ENCODE assay signal across 18 cellular contexts in genomic region chr17:58369214-58370031, GRCh38. TPM values are rescaled to one million over a fixed set of nuclear protein-coding genes. Genes with fewer than 3 reads are reported as not detected.
DNase-seq lines count a peak whose midpoint lies in the region; ATAC-seq, FAIRE-seq and TF ChIP-seq lines count a peak whose summit lies in the region.
"Had no signal": no experiment of that assay in that cellular context is flagged by ENCODE, and none has a peak within 500 bp of the region (broad histone marks: within the 10 kb centered on the region; RNA-seq: fewer than 3 reads in every experiment).

No MANE protein-coding gene starts in this region.

- TF ChIP-seq POLR2A in GM12891 (IDR thresholded peaks at IDR 0.05; ENCODE audit: low read depth, low read length): 0 out of 2 replicates have a peak, but pooled peaks have one; percentile 23
- TF ChIP-seq POLR2A in Peyer's patch (IDR thresholded peaks at IDR 0.05): no peak

- no peak overlapping the region for H2BK12ac ChIP-seq in neuronal stem cell (ENCODE audit: low read length)

- H3K4me1 ChIP-seq in Peyer's patch (peaks cover 0 to 58% (median 8%) of the 10 kb centered on the region in 4 donors), hepatocyte (ENCODE audit: insufficient read depth) (peaks cover 41% of the 10 kb centered on the region), neuronal stem cell (ENCODE audit: control insufficient read depth in 2 of 2, insufficient read depth in 1 of 2, low read depth in 1 of 2, low read length in 2 of 2) (peaks cover 4 to 11% of the 10 kb centered on the region in 2 donors)

- H3K79me1 ChIP-seq in neuronal stem cell (ENCODE audit: low read depth, low read length): no peaks in the 10 kb centered on the region

- H3K23ac ChIP-seq in neuronal stem cell (ENCODE audit: low read depth, low read length, poor library complexity): no peak overlapping the region

- H3K79me2 ChIP-seq in hepatocyte: peaks cover 55% of the 10 kb centered on the region

- no peak overlapping the region for H2BK120ac ChIP-seq in neuronal stem cell (ENCODE audit: low read depth, low read length)

- H3K36me3 ChIP-seq in Peyer's patch (no peaks in the 10 kb centered on the region), hepatocyte (replicated peaks; ENCODE audit: insufficient read depth, low read depth) (no peaks in the 10 kb centered on the region), neuronal stem cell (replicated peaks in 1 of 2; ENCODE audit: control insufficient read depth in 2 of 2, insufficient read depth in 2 of 2, low read length in 2 of 2) (no peaks in the 10 kb centered on the region)
- H3K36me3 ChIP-seq: thoracic aorta had no signal

- no peak overlapping the region for H3K4ac ChIP-seq in neuronal stem cell (ENCODE audit: low read length)

- H3K9ac ChIP-seq in neuronal stem cell (ENCODE audit: low read depth, low read length, poor library complexity): peak overlapping the region; percentile 79
- H3K9ac ChIP-seq: parathyroid adenoma had no signal

- H2AK5ac ChIP-seq in neuronal stem cell (ENCODE audit: low read depth, low read length): no peak overlapping the region

- no peak overlapping the region for H3K4me3 ChIP-seq in Peyer's patch
- no peak overlapping the region for H3K4me3 ChIP-seq in hepatocyte
- no peak overlapping the region for H3K4me3 ChIP-seq in neuronal stem cell (ENCODE audit: low read length in 2 of 2)
- H3K4me3 ChIP-seq: thoracic aorta had no signal

- no peak overlapping the region for H2BK5ac ChIP-seq in neuronal stem cell (ENCODE audit: low read length)

- 69% methylated on average over 5 of the region's 5 CpGs for WGBS in hepatocyte (ENCODE audit: low lambda C conversion rate, missing lambda C conversion rate)
- no CpG with 5 or more reads among the region's 5 CpGs for WGBS in neuronal stem cell (ENCODE audit: extremely low coverage in 2 of 2, insufficient read length in 2 of 2, insufficient replicate concordance in 1 of 2), 2 donors

- no peak overlapping the region for H3K18ac ChIP-seq in neuronal stem cell (ENCODE audit: low read length)

- no peaks in the 10 kb centered on the region for H3K9me3 ChIP-seq in Peyer's patch
- H3K9me3 ChIP-seq in hepatocyte (ENCODE audit: low read depth): no peaks in the 10 kb centered on the region
- no peaks in the 10 kb centered on the region for H3K9me3 ChIP-seq in neuronal stem cell (replicated peaks in 1 of 2; ENCODE audit: control insufficient read depth in 2 of 2, insufficient read depth in 1 of 2, low read depth in 1 of 2, low read length in 2 of 2)
- H3K9me3 ChIP-seq: thoracic aorta had no signal

- H4K20me1 ChIP-seq in hepatocyte (ENCODE audit: insufficient read depth, poor library complexity, severe bottlenecking): no peaks in the 10 kb centered on the region

- H3K27me3 ChIP-seq in Peyer's patch (no peaks in the 10 kb centered on the region), hepatocyte (no peaks in the 10 kb centered on the region), neuronal stem cell (ENCODE audit: control insufficient read depth in 3 of 3, insufficient read depth in 3 of 3, low read depth in 1 of 3, low read length in 3 of 3) (peaks cover 0 to 6% (median 0%) of the 10 kb centered on the region in 3 experiments)

- H3K27ac ChIP-seq in Peyer's patch (peak overlapping the region in 3 of 4 donors; percentile 53 to 89 (median 66)), hepatocyte (peak overlapping the region; percentile 86), neuronal stem cell (replicated peaks; ENCODE audit: low read length) (no peak overlapping the region)
- H3K27ac ChIP-seq: parathyroid adenoma, thoracic aorta had no signal

- H4K91ac ChIP-seq in neuronal stem cell (ENCODE audit: low read depth, low read length, poor library complexity): no peak overlapping the region

- peak; percentile 61 for FAIRE-seq in GM12891 (lab: Jason Lieb, UNC)

- H2AFZ ChIP-seq in hepatocyte: no peak overlapping the region
- no peak overlapping the region for H2AFZ ChIP-seq in neuronal stem cell (ENCODE audit: low read length)
- H2AFZ ChIP-seq: parathyroid adenoma had no signal

- no peaks in the 10 kb centered on the region for H3K9me2 ChIP-seq in hepatocyte (replicated peaks; ENCODE audit: insufficient read depth)

- no peak for ATAC-seq in HG03196 (IDR thresholded peaks at IDR 0.05; ENCODE audit: unreplicated experiment)
- ATAC-seq in HG02981 (IDR thresholded peaks at IDR 0.05; ENCODE audit: unreplicated experiment): no peak

- no peak overlapping the region for H3K14ac ChIP-seq in neuronal stem cell (ENCODE audit: low read length)

- DNase-seq in GM12891 (ENCODE audit: insufficient read length, low spot score): no peak
- DNase-seq in Peyer's patch: peak in 1 of 3 donors; percentile 75
- DNase-seq in hepatocyte (ENCODE audit: low spot score): peak; percentile 55
- DNase-seq in neuronal stem cell (ENCODE audit: low spot score): no peak
- DNase-seq in SKM-1 (lab: John Stamatoyannopoulos, UW; ENCODE audit: unreplicated experiment): no peak
- no peak for DNase-seq in activated gamma-delta T cell (lab: John Stamatoyannopoulos, UW)
- DNase-seq: activated naive CD8-positive, alpha-beta T cell treated with anti-CD3 and anti-CD28 coated beads for 36 hours; GDM1; H9; NCI-H1436; NCI-H2171 treated with DMSO at 0.1 percent for 48 hours; NCI-H774; stimulated activated CD4-positive, alpha-beta T cell treated with anti-CD3 and anti-CD28 coated beads, Interleukin-4, amount 100 ng/mL, for 24 hours had no signal

- H3K4me2 ChIP-seq in hepatocyte (no peak overlapping the region), neuronal stem cell (ENCODE audit: insufficient read depth, low read length, poor library complexity, severe bottlenecking) (no peak overlapping the region)

- H4K8ac ChIP-seq in neuronal stem cell (ENCODE audit: low read depth, low read length): peak overlapping the region; percentile 44

- H2BK15ac ChIP-seq in neuronal stem cell (ENCODE audit: low read length): no peak overlapping the region

- no peak for TF ChIP-seq CTCF in Peyer's patch (IDR thresholded peaks at IDR 0.05)
- no peak for TF ChIP-seq CTCF in hepatocyte (IDR thresholded peaks at IDR 0.05; ENCODE audit: poor library complexity)

TF ChIP-seq in GM12891, 5 proteins besides CTCF, POLR2A, EP300 and RAD21:
- no peak for TF ChIP-seq TAF1 (IDR thresholded peaks at IDR 0.05; ENCODE audit: low read depth, low read length)
- no peak for TF ChIP-seq SPI1 (IDR thresholded peaks at IDR 0.05; ENCODE audit: low read depth, low read length)
- no peak for TF ChIP-seq PAX5 (IDR thresholded peaks at IDR 0.05; ENCODE audit: insufficient read depth, low read length, severe bottlenecking)
- TF ChIP-seq POU2F2 (IDR thresholded peaks at IDR 0.05; ENCODE audit: low read depth, low read length): no peak
- no peak for TF ChIP-seq POLR2AphosphoS5 (IDR thresholded peaks at IDR 0.05; ENCODE audit: low read depth, low read length)

RNA-seq across cellular contexts. Expression of gene SUPT4H1, which starts 17.4 kb away (rescaled TPM):
- polyA plus RNA-seq in GM12891 (2012; ENCODE audit: low read depth, missing spikeins): 122 TPM
- total RNA-seq in Peyer's patch (10 to 100 TPM; 31.9 to 56.1 (median 47.9) TPM), hepatocyte (54.5 and 62.1 TPM in 2 replicates)
- polyA plus RNA-seq in hepatocyte: 91.3 and 108 TPM in 2 replicates
- polyA plus RNA-seq in neuronal stem cell (2013, experiment 1 of 2): 75.6 TPM
- 76.4 TPM for polyA plus RNA-seq in neuronal stem cell (2013, experiment 2 of 2)

RNA-seq across cellular contexts. Expression of gene TSPOAP1, which starts 40.8 kb away (rescaled TPM):
- polyA plus RNA-seq in GM12891 (2012; ENCODE audit: low read depth, missing spikeins): 11.0 TPM
- total RNA-seq in Peyer's patch (10 to 100 TPM in 2 of 4 donors, 1 to 10 TPM in 2; 9.1 to 11.9 (median 10.4) TPM), hepatocyte (10.0 and 15.4 TPM in 2 replicates)
- 17.8 and 19.0 TPM in 2 replicates for polyA plus RNA-seq in hepatocyte
- polyA plus RNA-seq in neuronal stem cell (2013, experiment 1 of 2): 26.2 TPM
- polyA plus RNA-seq in neuronal stem cell (2013, experiment 2 of 2): 25.2 TPM

RNA-seq across cellular contexts. Expression of gene RNF43, which starts 47.9 kb away (rescaled TPM):
- polyA plus RNA-seq in GM12891 (2012; ENCODE audit: low read depth, missing spikeins): 1.9 TPM
- total RNA-seq in Peyer's patch (100 to 1,000 TPM in 2 of 4 donors, 10 to 100 TPM in 2; 46.9 to 104 (median 85.4) TPM), hepatocyte (6.5 and 10.1 TPM in 2 replicates)
- polyA plus RNA-seq in hepatocyte: 7.9 and 12.4 TPM in 2 replicates
- 0.11 TPM for polyA plus RNA-seq in neuronal stem cell (2013, experiment 1 of 2)
- polyA plus RNA-seq in neuronal stem cell (2013, experiment 2 of 2): 0.18 TPM
- total RNA-seq: skeletal muscle tissue had no signal
